In the genomic region with DNA sequence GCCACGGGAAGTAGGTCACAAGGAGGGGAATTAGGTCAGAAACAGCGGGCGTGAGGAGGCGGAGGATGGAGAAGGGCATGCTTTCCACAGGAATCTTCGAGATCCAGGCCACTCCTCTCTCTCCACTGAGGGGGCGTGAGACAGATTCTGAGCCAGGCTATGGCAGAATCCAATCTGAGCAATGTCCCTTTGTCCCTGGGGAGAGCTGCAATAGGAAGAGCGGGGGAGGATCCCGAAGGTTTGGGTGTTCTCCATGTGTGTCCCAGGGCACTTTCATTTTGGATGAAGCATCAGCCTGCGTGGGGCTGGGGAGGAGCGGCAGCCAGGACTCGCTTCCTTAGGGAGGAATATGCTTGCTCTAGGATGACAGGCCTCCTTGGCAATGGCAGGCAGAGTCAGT, we compare ENCODE assay signal across 8 cellular contexts.
DNase-seq lines count a peak whose midpoint lies in the region; ATAC-seq and TF ChIP-seq lines count a peak whose summit lies in the region.

No MANE protein-coding gene starts in this region.

- no peak for ATAC-seq in GM18502 (IDR thresholded peaks at IDR 0.05; ENCODE audit: poor library complexity, unreplicated experiment)

- no peaks in the 10 kb centered on the region for H3K4me1 Mint-ChIP-seq in activated T-cell treated with anti-CD3 and anti-CD28 coated beads, Interleukin-2, amount 50 U/mL, for 24 hours (ENCODE audit: low read depth)

- no peak overlapping the region for H3K27ac Mint-ChIP-seq in activated T-cell treated with anti-CD3 and anti-CD28 coated beads, Interleukin-2, amount 50 U/mL, for 24 hours

- TF ChIP-seq CTCF in foreskin fibroblast (IDR thresholded peaks at IDR 0.05; ENCODE audit: low read depth, low read length): no peak

- no peaks in the 10 kb centered on the region for H3K9me3 Mint-ChIP-seq in activated T-cell treated with anti-CD3 and anti-CD28 coated beads, Interleukin-2, amount 50 U/mL, for 24 hours

- H3K4me3 ChIP-seq in foreskin fibroblast (ENCODE audit: low read depth in 1 of 2, low read length in 2 of 2): peak overlapping the region; percentile 33 to 36

- no peaks in the 10 kb centered on the region for H3K36me3 Mint-ChIP-seq in activated T-cell treated with anti-CD3 and anti-CD28 coated beads, Interleukin-2, amount 50 U/mL, for 24 hours (ENCODE audit: low read depth)

- H3K4me3 Mint-ChIP-seq in activated T-cell treated with anti-CD3 and anti-CD28 coated beads, Interleukin-2, amount 50 U/mL, for 24 hours: no peak overlapping the region

- H3K27me3 Mint-ChIP-seq in activated T-cell treated with anti-CD3 and anti-CD28 coated beads, Interleukin-2, amount 50 U/mL, for 24 hours: peaks cover 7% of the 10 kb centered on the region

- DNase-seq in NCI-H69 (lab: John Stamatoyannopoulos, UW): peak; percentile 46
- peak; percentile 59 to 73 for DNase-seq in foreskin fibroblast
- DNase-seq in myocyte (ENCODE audit: low read depth): peak; percentile 68
- peak; percentile 66 for DNase-seq in ureter (ENCODE audit: low spot score)
- DNase-seq in activated T-cell treated with anti-CD3 and anti-CD28 coated beads, Interleukin-2, amount 50 U/mL, for 24 hours: no peak
- no peak for DNase-seq in NCI-H2107 treated with DMSO at 0.1 percent for 48 hours (lab: John Stamatoyannopoulos, UW; ENCODE audit: unreplicated experiment)
- DNase-seq in occipital lobe (lab: John Stamatoyannopoulos, UW): no peak

Comparison
In these comparisons a context has a peak if more than half of its experiments do, and no peak if none do; other contexts are left out.
1. DNase-seq: peak in NCI-H69 (single experiment), foreskin fibroblast (2 of 2), myocyte (single experiment) and ureter (single experiment); none in activated T-cell treated with anti-CD3 and anti-CD28 coated beads, Interleukin-2, amount 50 U/mL, for 24 hours (single experiment), NCI-H2107 treated with DMSO at 0.1 percent for 48 hours (single experiment) and occipital lobe (single experiment).